ENCODE assay signal across 20 cellular contexts in the genomic region with DNA sequence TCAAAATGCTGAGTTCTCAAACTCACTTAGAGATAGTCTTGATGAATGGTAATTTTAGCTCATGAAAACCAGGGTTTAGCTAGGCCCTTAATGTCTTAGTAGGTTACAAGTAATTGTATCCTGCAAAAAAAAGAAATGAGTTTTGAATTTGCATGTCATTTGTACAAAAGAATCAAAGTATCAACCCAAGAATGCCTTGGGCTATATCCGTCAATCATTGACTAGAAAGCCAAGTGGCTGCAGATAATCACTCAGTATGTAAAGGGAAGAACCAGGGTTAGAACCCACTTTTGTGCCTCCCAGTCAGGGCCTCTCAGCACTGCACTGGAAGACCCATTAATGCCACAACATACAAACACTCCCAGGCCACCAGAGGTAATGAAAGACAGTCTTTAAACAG.
"Had no signal": no experiment of that assay in that cellular context is flagged by ENCODE, and none has a peak within 500 bp of the region (broad histone marks: within the 10 kb centered on the region; RNA-seq: fewer than 3 reads in every experiment).

No MANE protein-coding gene starts in this region.

- H3K27ac ChIP-seq: coronary artery, dorsolateral prefrontal cortex, esophagus muscularis mucosa, foreskin keratinocyte, gastroesophageal sphincter, heart left ventricle, hepatocyte, left lung, lower lobe of right lung had no signal

- H3K9me3 ChIP-seq: esophagus muscularis mucosa, gastroesophageal sphincter, heart left ventricle, left lung, lower lobe of right lung, mucosa of descending colon had no signal

- H2AFZ ChIP-seq: hepatocyte had no signal

- ATAC-seq: foreskin keratinocyte, gastroesophageal sphincter, heart left ventricle, left colon, left lung, left ventricle myocardium superior, lower lobe of right lung, mucosa of descending colon had no signal

- H3K27me3 ChIP-seq: esophagus muscularis mucosa, foreskin keratinocyte, gastroesophageal sphincter, heart left ventricle, hepatocyte, left lung had no signal

- H3K36me3 ChIP-seq: esophagus muscularis mucosa, gastroesophageal sphincter, heart left ventricle, left lung, lower lobe of right lung had no signal

- DNase-seq: dorsolateral prefrontal cortex; effector CD4-positive, alpha-beta T cell; effector memory CD4-positive, alpha-beta T cell; foreskin keratinocyte; heart left ventricle; hypothalamus; immature natural killer cell; islet precursor cell; kidney; kidney glomerular epithelial cell; left colon; left lung; left ventricle myocardium superior; lower lobe of right lung; mesenchymal stem cell; mucosa of descending colon had no signal

- H3K4me3 ChIP-seq: coronary artery, dorsolateral prefrontal cortex, esophagus muscularis mucosa, gastroesophageal sphincter, heart left ventricle, hepatocyte, left lung, lower lobe of right lung, mucosa of descending colon had no signal

- H3K79me2 ChIP-seq: hepatocyte had no signal

- H3K4me1 ChIP-seq: heart left ventricle, left lung, lower lobe of right lung had no signal

- H3K4me2 ChIP-seq: hepatocyte had no signal
